1 cellular context compared by ENCODE assay signal in the genomic region with DNA sequence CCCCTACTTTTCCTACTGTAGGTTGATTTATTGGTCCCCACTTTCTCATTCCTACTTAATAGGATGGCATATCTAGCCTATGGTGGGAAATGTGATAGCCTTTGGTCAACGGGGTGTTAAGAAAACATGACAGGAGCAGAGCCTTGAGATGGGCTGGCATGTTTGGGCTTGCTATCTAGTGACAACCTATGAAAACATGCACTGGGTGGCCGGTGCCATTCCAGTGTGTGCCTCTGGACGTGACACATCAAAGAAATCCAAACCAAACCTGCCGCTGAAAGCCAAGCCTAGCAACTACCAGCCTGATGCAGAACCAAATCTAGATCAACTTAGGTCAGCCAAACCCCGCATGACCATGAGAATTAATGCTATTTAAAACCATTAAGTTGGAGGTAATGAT.
A peak's percentile ranks its signal among the peaks of the same experiment; 100 is the strongest.
TF ChIP-seq lines count a peak whose summit lies in the region.

No MANE protein-coding gene starts in this region.

TF ChIP-seq in HEK293, 187 proteins besides CTCF, POLR2A, EP300 and RAD21 (continued from another document):
- TF ChIP-seq ZSCAN4 (tag by site-specific recombination; IDR thresholded peaks at IDR 0.05) (no peak), ZNF530 (tag by site-specific recombination; IDR thresholded peaks at IDR 0.05; ENCODE audit: low read depth) (no peak), ZSCAN30 (tag by site-specific recombination; IDR thresholded peaks at IDR 0.05) (no peak), ZNF292 (tag by site-specific recombination; IDR thresholded peaks at IDR 0.05; ENCODE audit: borderline replicate concordance, low read depth) (no peak), TCF7L2 (IDR thresholded peaks at IDR 0.05; ENCODE audit: borderline replicate concordance, low read depth, low read length) (peak; percentile 89)
TF ChIP-seq in HEK293: peak in this region for 1.
